ENCODE assay signal across 23 cellular contexts in genomic region chr17:66779186-66779585, GRCh38. TPM values are rescaled to one million over a fixed set of nuclear protein-coding genes. Genes with fewer than 3 reads are reported as not detected.
"Had no signal": no experiment of that assay in that cellular context is flagged by ENCODE, and none has a peak within 500 bp of the region (broad histone marks: within the 10 kb centered on the region; RNA-seq: fewer than 3 reads in every experiment).

No MANE protein-coding gene starts in this region.

- H3K27ac ChIP-seq: ascending aorta, colonic mucosa, gastrocnemius medialis, heart right ventricle, left ventricle myocardium inferior, spleen, transverse colon had no signal

- ATAC-seq: activated CD4-positive, CD25-positive, alpha-beta regulatory T cell treated with anti-CD3 and anti-CD28 coated beads, Interleukin-2, amount 50 U/mL, for 24 hours; gastrocnemius medialis; heart right ventricle; sciatic nerve; stimulated activated naive B cell treated with anti-CD40 and anti-IgM and Interleukin-4, amounts not matched to agents 10 μg/mL and 1 μg/mL and 100 μg/mL, for 72 hours had no signal

- H3K27ac Mint-ChIP-seq: activated naive CD8-positive, alpha-beta T cell treated with anti-CD3 and anti-CD28 coated beads, Interleukin-2, amount 10 ng/mL, durations not matched to agents 7 days and 5 days; stimulated activated naive B cell treated with anti-CD40 and anti-IgM and Interleukin-4, amounts not matched to agents 10 μg/mL and 1 μg/mL and 100 μg/mL, for 72 hours had no signal

- H3K9me3 ChIP-seq: ascending aorta, colonic mucosa, gastrocnemius medialis, heart right ventricle, left ventricle myocardium inferior, spleen, transverse colon had no signal

- H3K4me1 ChIP-seq: ascending aorta, heart right ventricle, left ventricle myocardium inferior, spleen, transverse colon had no signal

- H3K4me3 ChIP-seq: ascending aorta, colonic mucosa, gastrocnemius medialis, heart right ventricle, left ventricle myocardium inferior, spleen, transverse colon had no signal

- H3K27me3 ChIP-seq: ascending aorta, colonic mucosa, gastrocnemius medialis, heart right ventricle, spleen, transverse colon had no signal

- H3K36me3 ChIP-seq: ascending aorta, colonic mucosa, gastrocnemius medialis had no signal

- H3K9me3 Mint-ChIP-seq: activated naive CD8-positive, alpha-beta T cell treated with anti-CD3 and anti-CD28 coated beads, Interleukin-2, amount 10 ng/mL, durations not matched to agents 7 days and 5 days; nephron; stimulated activated naive B cell treated with anti-CD40 and anti-IgM and Interleukin-4, amounts not matched to agents 10 μg/mL and 1 μg/mL and 100 μg/mL, for 72 hours had no signal

- H3K27me3 Mint-ChIP-seq: activated naive CD8-positive, alpha-beta T cell treated with anti-CD3 and anti-CD28 coated beads, Interleukin-2, amount 10 ng/mL, durations not matched to agents 7 days and 5 days had no signal

- H3K36me3 Mint-ChIP-seq: stimulated activated naive B cell treated with anti-CD40 and anti-IgM and Interleukin-4, amounts not matched to agents 10 μg/mL and 1 μg/mL and 100 μg/mL, for 72 hours had no signal

- DNase-seq: activated CD4-positive, alpha-beta T cell treated with anti-CD3 and anti-CD28 coated beads, Interleukin-2, amount 50 U/mL, for 4 hours; activated gamma-delta T cell; activated naive CD8-positive, alpha-beta T cell treated with anti-CD3 and anti-CD28 coated beads, Interleukin-2, amount 10 ng/mL, durations not matched to agents 7 days and 5 days; activated T-cell treated with anti-CD3 and anti-CD28 coated beads, Interleukin-2, amount 50 U/mL, for 1 hour; colonic mucosa; effector CD4-positive, alpha-beta T cell; gastrocnemius medialis; heart right ventricle; islet precursor cell; left ventricle myocardium inferior; mesenchymal stem cell; spleen; stimulated activated CD4-positive, alpha-beta T cell treated with anti-CD3 and anti-CD28 coated beads, Interleukin-1b, Interleukin-23, amount 100 ng/mL, for 48 hours; stimulated activated naive B cell treated with anti-CD40 and anti-IgM and Interleukin-4, amounts not matched to agents 10 μg/mL and 1 μg/mL and 100 μg/mL, for 72 hours; substantia nigra; transverse colon had no signal

- H3K4me3 Mint-ChIP-seq: activated naive CD8-positive, alpha-beta T cell treated with anti-CD3 and anti-CD28 coated beads, Interleukin-2, amount 10 ng/mL, durations not matched to agents 7 days and 5 days; nephron; stimulated activated naive B cell treated with anti-CD40 and anti-IgM and Interleukin-4, amounts not matched to agents 10 μg/mL and 1 μg/mL and 100 μg/mL, for 72 hours had no signal

RNA-seq across cellular contexts. Expression of gene CACNG5, which starts 55.7 kb away (rescaled TPM):
- total RNA-seq: activated naive CD8-positive, alpha-beta T cell treated with anti-CD3 and anti-CD28 coated beads, Interleukin-2, amount 10 ng/mL, durations not matched to agents 7 days and 5 days; ascending aorta; gastrocnemius medialis; heart right ventricle; left ventricle myocardium inferior; osteoblast; pulmonary artery endothelial cell; sciatic nerve; T-helper 2 cell treated with Interferon-gamma antibody and Interleukin-4, amounts not matched to agents 100 ng/mL and 5 ng/mL, for 36 hours had no signal
